ENCODE assay signal across 8 cellular contexts in genomic region chr6:139291813-139292619, GRCh38. TPM values are rescaled to one million over a fixed set of nuclear protein-coding genes. Genes with fewer than 3 reads are reported as not detected.
A peak's percentile ranks its signal among the peaks of the same experiment; 100 is the strongest.
DNase-seq lines count a peak whose midpoint lies in the region; ATAC-seq and TF ChIP-seq lines count a peak whose summit lies in the region.

Gene TXLNB, minus strand, starts transcription at chr6:139291998. Its CDS starts 3,099 bp downstream, at chr6:139288899.

- intact Hi-C loops in A673 (cut with micrococcal nuclease; ENCODE audit: unreplicated experiment): no loop called here

- peak within 1 kb of the TSS; percentile 81 for H3K4me3 Mint-ChIP-seq in natural killer cell treated with Interleukin-12 subunit alpha and Interleukin-12 subunit beta and Interleukin-15 and Interleukin-18, amount 100 ng/mL, for 72 hours
- peak within 1 kb of the TSS; percentile 77 to 80 for H3K4me3 Mint-ChIP-seq in stimulated activated naive B cell treated with anti-CD40 and anti-IgM and Interleukin-4, amounts not matched to agents 10 μg/mL and 1 μg/mL and 100 μg/mL, for 72 hours

- CTCF ChIA-PET in A673 (lab: Charles Lee): no interaction called here

- peak; percentile 58 for ATAC-seq in GM18519 (IDR thresholded peaks at IDR 0.05; ENCODE audit: low FRiP score, unreplicated experiment)
- ATAC-seq in HG02623 (IDR thresholded peaks at IDR 0.05; ENCODE audit: unreplicated experiment): peak; percentile 53
- ATAC-seq in natural killer cell treated with Interleukin-12 subunit alpha and Interleukin-12 subunit beta and Interleukin-15 and Interleukin-18, amount 100 ng/mL, for 72 hours: peak; percentile 93 to 95
- peak; percentile 79 for ATAC-seq in stimulated activated naive B cell treated with anti-CD40 and anti-IgM and Interleukin-4, amounts not matched to agents 10 μg/mL and 1 μg/mL and 100 μg/mL, for 72 hours (replicated peaks)

- no peak within 1 kb of the TSS for H3K4me3 ChIP-seq in epithelial cell of esophagus (ENCODE audit: low read length)
- no peak within 1 kb of the TSS for H3K4me3 ChIP-seq in A673 (ENCODE audit: low read depth, low read length, poor library complexity, severe bottlenecking)

- H3K27ac ChIP-seq in A673 (ENCODE audit: low read depth, low read length, poor library complexity, severe bottlenecking): no peak within 1 kb of the TSS

- H3K4me1 ChIP-seq in A673 (ENCODE audit: insufficient read depth, low read length, poor library complexity, severe bottlenecking): no peaks in the 10 kb centered on the region

- H3K9me3 ChIP-seq in A673 (ENCODE audit: low read depth, low read length, poor library complexity, severe bottlenecking): no peaks in the 10 kb centered on the region

- no peaks in the 10 kb centered on the region for H3K27me3 ChIP-seq in A673 (replicated peaks; ENCODE audit: insufficient read depth, low read depth, low read length, poor library complexity)

- no peaks in the 10 kb centered on the region for H3K36me3 ChIP-seq in A673 (ENCODE audit: insufficient read depth, low read length, poor library complexity, severe bottlenecking)

- H3K9me3 Mint-ChIP-seq in natural killer cell treated with Interleukin-12 subunit alpha and Interleukin-12 subunit beta and Interleukin-15 and Interleukin-18, amount 100 ng/mL, for 72 hours: no peaks in the 10 kb centered on the region
- no peaks in the 10 kb centered on the region for H3K9me3 Mint-ChIP-seq in stimulated activated naive B cell treated with anti-CD40 and anti-IgM and Interleukin-4, amounts not matched to agents 10 μg/mL and 1 μg/mL and 100 μg/mL, for 72 hours

- H3K36me3 Mint-ChIP-seq in natural killer cell treated with Interleukin-12 subunit alpha and Interleukin-12 subunit beta and Interleukin-15 and Interleukin-18, amount 100 ng/mL, for 72 hours: no peaks in the 10 kb centered on the region
- H3K36me3 Mint-ChIP-seq in stimulated activated naive B cell treated with anti-CD40 and anti-IgM and Interleukin-4, amounts not matched to agents 10 μg/mL and 1 μg/mL and 100 μg/mL, for 72 hours: peaks cover 2 to 10% of the 10 kb centered on the region in 2 donors

- POLR2A ChIA-PET in A673 (lab: Charles Lee; ENCODE audit: low non-redundant PET): no interaction called here

- no peaks in the 10 kb centered on the region for H3K27me3 Mint-ChIP-seq in natural killer cell treated with Interleukin-12 subunit alpha and Interleukin-12 subunit beta and Interleukin-15 and Interleukin-18, amount 100 ng/mL, for 72 hours
- H3K27me3 Mint-ChIP-seq in stimulated activated naive B cell treated with anti-CD40 and anti-IgM and Interleukin-4, amounts not matched to agents 10 μg/mL and 1 μg/mL and 100 μg/mL, for 72 hours: no peaks in the 10 kb centered on the region

- DNase-seq in NCI-H226 (peak; percentile 33), epithelial cell of esophagus (ENCODE audit: low read depth) (peak; percentile 65), A673 (ENCODE audit: low spot score) (no peak)
- peak; percentile 80 for DNase-seq in activated CD8-positive, alpha-beta memory T cell treated with anti-CD3 and anti-CD28 coated beads for 24 hours
- peak; percentile 87 for DNase-seq in natural killer cell treated with Interleukin-12 subunit alpha and Interleukin-12 subunit beta and Interleukin-15 and Interleukin-18, amount 100 ng/mL, for 72 hours (ENCODE audit: low spot score)
- peak; percentile 60 for DNase-seq in stimulated activated naive B cell treated with anti-CD40 and anti-IgM and Interleukin-4, amounts not matched to agents 10 μg/mL and 1 μg/mL and 100 μg/mL, for 72 hours

- BruUV-seq in A673 (replicated peaks; lab: Mats Ljungman, UMichigan): no TSS peak

- H3K27ac Mint-ChIP-seq in natural killer cell treated with Interleukin-12 subunit alpha and Interleukin-12 subunit beta and Interleukin-15 and Interleukin-18, amount 100 ng/mL, for 72 hours: peak within 1 kb of the TSS; percentile 90 to 93
- H3K27ac Mint-ChIP-seq in stimulated activated naive B cell treated with anti-CD40 and anti-IgM and Interleukin-4, amounts not matched to agents 10 μg/mL and 1 μg/mL and 100 μg/mL, for 72 hours: peak within 1 kb of the TSS; percentile 95

- H3K4me1 Mint-ChIP-seq in natural killer cell treated with Interleukin-12 subunit alpha and Interleukin-12 subunit beta and Interleukin-15 and Interleukin-18, amount 100 ng/mL, for 72 hours (ENCODE audit: low read depth in 2 of 2): peaks cover 48 to 63% of the 10 kb centered on the region in 2 donors
- H3K4me1 Mint-ChIP-seq in stimulated activated naive B cell treated with anti-CD40 and anti-IgM and Interleukin-4, amounts not matched to agents 10 μg/mL and 1 μg/mL and 100 μg/mL, for 72 hours: peaks cover 39 to 78% of the 10 kb centered on the region in 2 donors

- TF ChIP-seq CTCF in epithelial cell of esophagus (IDR thresholded peaks at IDR 0.05; ENCODE audit: insufficient read depth, low read depth, low read length, missing control alignments) (peak; percentile 6), A673 (conservative IDR thresholded peaks at IDR 0.05; ENCODE audit: low read depth, low read length) (no peak)

RNA-seq across cellular contexts. Expression of gene TXLNB, which starts in this region (rescaled TPM):
- total RNA-seq in natural killer cell treated with Interleukin-12 subunit alpha and Interleukin-12 subunit beta and Interleukin-15 and Interleukin-18, amount 100 ng/mL, for 72 hours: under 1 TPM in 1 of 2 donors, not detected in 1; 0.05 TPM
- not detected in 2 replicates for total RNA-seq in A673 (2021)

Comparison
In these comparisons a context has a peak if more than half of its experiments do, and no peak if none do; other contexts are left out.
1. Peak in DNase-seq and ATAC-seq in natural killer cell treated with Interleukin-12 subunit alpha and Interleukin-12 subunit beta and Interleukin-15 and Interleukin-18, amount 100 ng/mL, for 72 hours; RNA of the gene not detected or under 1 TPM.